1 cellular context compared by ENCODE assay signal in the genomic region with DNA sequence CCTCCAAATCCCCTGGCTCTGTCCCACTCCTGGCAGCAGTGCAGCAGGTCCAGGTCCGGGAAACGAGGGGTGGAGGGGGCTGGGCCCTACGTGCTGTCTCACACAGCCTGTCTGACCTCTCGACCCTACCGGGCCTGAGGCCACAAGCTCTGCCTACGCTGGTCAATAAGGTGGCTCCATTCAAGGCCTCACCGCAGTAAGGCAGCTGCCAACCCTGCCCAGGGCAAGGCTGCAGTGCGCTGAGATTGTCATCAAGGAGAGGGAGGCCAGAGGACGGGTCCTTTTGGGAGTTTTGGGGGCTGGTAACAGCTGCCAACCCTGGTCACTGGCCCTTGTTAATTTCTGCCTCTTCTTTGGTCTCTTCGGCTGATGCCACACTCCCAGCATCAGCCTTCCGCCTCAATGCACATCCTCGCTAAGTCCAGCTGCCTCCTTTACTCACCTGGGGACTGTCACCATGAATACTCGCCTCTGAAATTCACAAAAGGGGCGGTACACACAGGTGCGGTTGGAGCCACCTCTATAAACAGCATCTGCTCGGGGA.
TF ChIP-seq lines count a peak whose summit lies in the region.

No MANE protein-coding gene starts in this region.

TF ChIP-seq in HepG2, 621 proteins besides CTCF, POLR2A, EP300 and RAD21 (continued from another document and continues in another):
- 0 out of 2 replicates have a peak, but pooled peaks have one; percentile 49 for TF ChIP-seq ZNF224 (CRISPR knock-in tag; IDR thresholded peaks at IDR 0.05)
- TF ChIP-seq ZNF564 (CRISPR knock-in tag; IDR thresholded peaks at IDR 0.05) = no peak
- TF ChIP-seq ARHGAP35 (CRISPR knock-in tag; IDR thresholded peaks at IDR 0.05; ENCODE audit: borderline replicate concordance) = no peak
- TF ChIP-seq DPF2 (CRISPR knock-in tag; IDR thresholded peaks at IDR 0.05; ENCODE audit: borderline replicate concordance, low read depth) = peak; percentile 77
- TF ChIP-seq, protein P1, sequence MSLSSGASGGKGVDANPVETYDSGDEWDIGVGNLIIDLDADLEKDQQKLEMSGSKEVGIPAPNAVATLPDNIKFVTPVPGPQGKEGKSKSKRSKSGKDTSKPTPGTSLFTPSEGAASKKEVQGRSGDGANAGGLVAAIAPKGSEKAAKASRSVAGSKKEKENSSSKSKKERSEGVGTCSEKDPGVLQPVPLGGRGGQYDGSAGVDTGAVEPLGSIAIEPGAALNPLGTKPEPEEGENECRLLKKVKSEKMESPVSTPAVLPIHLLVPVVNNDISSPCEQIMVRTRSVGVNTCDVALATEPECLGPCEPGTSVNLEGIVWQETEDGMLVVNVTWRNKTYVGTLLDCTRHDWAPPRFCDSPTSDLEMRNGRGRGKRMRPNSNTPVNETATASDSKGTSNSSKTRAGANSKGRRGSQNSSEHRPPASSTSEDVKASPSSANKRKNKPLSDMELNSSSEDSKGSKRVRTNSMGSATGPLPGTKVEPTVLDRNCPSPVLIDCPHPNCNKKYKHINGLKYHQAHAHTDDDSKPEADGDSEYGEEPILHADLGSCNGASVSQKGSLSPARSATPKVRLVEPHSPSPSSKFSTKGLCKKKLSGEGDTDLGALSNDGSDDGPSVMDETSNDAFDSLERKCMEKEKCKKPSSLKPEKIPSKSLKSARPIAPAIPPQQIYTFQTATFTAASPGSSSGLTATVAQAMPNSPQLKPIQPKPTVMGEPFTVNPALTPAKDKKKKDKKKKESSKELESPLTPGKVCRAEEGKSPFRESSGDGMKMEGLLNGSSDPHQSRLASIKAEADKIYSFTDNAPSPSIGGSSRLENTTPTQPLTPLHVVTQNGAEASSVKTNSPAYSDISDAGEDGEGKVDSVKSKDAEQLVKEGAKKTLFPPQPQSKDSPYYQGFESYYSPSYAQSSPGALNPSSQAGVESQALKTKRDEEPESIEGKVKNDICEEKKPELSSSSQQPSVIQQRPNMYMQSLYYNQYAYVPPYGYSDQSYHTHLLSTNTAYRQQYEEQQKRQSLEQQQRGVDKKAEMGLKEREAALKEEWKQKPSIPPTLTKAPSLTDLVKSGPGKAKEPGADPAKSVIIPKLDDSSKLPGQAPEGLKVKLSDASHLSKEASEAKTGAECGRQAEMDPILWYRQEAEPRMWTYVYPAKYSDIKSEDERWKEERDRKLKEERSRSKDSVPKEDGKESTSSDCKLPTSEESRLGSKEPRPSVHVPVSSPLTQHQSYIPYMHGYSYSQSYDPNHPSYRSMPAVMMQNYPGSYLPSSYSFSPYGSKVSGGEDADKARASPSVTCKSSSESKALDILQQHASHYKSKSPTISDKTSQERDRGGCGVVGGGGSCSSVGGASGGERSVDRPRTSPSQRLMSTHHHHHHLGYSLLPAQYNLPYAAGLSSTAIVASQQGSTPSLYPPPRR (CRISPR knock-in tag; IDR thresholded peaks at IDR 0.05; ENCODE audit: borderline replicate concordance) = peak; percentile 84
- no peak for TF ChIP-seq ZNF607 (CRISPR knock-in tag; IDR thresholded peaks at IDR 0.05; ENCODE audit: borderline replicate concordance)
- TF ChIP-seq, protein P2, sequence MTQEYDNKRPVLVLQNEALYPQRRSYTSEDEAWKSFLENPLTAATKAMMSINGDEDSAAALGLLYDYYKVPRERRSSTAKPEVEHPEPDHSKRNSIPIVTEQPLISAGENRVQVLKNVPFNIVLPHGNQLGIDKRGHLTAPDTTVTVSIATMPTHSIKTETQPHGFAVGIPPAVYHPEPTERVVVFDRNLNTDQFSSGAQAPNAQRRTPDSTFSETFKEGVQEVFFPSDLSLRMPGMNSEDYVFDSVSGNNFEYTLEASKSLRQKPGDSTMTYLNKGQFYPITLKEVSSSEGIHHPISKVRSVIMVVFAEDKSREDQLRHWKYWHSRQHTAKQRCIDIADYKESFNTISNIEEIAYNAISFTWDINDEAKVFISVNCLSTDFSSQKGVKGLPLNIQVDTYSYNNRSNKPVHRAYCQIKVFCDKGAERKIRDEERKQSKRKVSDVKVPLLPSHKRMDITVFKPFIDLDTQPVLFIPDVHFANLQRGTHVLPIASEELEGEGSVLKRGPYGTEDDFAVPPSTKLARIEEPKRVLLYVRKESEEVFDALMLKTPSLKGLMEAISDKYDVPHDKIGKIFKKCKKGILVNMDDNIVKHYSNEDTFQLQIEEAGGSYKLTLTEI (CRISPR knock-in tag; conservative IDR thresholded peaks at IDR 0.05) = no peak
- TF ChIP-seq, protein P3, sequence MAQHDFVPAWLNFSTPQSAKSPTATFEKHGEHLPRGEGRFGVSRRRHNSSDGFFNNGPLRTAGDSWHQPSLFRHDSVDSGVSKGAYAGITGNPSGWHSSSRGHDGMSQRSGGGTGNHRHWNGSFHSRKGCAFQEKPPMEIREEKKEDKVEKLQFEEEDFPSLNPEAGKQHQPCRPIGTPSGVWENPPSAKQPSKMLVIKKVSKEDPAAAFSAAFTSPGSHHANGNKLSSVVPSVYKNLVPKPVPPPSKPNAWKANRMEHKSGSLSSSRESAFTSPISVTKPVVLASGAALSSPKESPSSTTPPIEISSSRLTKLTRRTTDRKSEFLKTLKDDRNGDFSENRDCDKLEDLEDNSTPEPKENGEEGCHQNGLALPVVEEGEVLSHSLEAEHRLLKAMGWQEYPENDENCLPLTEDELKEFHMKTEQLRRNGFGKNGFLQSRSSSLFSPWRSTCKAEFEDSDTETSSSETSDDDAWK (CRISPR knock-in tag; IDR thresholded peaks at IDR 0.05) = no peak
- TF ChIP-seq, protein P4, sequence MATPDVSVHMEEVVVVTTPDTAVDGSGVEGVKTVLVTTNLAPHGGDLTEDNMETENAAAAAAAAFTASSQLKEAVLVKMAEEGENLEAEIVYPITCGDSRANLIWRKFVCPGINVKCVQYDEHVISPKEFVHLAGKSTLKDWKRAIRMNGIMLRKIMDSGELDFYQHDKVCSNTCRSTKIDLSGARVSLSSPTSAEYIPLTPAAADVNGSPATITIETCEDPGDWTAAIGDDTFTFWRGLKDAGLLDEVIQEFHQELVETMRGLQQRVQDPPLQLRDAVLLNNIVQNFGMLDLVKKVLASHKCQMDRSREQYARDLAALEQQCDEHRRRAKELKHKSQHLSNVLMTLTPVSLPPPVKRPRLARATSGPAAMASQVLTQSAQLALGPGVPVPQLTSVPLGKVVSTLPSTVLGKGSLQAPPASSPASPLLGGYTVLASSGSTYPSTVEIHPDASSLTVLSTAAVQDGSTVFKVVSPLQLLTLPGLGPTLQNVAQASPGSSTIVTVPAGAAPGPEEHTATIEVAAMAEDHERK (CRISPR knock-in tag; IDR thresholded peaks at IDR 0.05; ENCODE audit: low read depth) = no peak
- TF ChIP-seq, protein P5, sequence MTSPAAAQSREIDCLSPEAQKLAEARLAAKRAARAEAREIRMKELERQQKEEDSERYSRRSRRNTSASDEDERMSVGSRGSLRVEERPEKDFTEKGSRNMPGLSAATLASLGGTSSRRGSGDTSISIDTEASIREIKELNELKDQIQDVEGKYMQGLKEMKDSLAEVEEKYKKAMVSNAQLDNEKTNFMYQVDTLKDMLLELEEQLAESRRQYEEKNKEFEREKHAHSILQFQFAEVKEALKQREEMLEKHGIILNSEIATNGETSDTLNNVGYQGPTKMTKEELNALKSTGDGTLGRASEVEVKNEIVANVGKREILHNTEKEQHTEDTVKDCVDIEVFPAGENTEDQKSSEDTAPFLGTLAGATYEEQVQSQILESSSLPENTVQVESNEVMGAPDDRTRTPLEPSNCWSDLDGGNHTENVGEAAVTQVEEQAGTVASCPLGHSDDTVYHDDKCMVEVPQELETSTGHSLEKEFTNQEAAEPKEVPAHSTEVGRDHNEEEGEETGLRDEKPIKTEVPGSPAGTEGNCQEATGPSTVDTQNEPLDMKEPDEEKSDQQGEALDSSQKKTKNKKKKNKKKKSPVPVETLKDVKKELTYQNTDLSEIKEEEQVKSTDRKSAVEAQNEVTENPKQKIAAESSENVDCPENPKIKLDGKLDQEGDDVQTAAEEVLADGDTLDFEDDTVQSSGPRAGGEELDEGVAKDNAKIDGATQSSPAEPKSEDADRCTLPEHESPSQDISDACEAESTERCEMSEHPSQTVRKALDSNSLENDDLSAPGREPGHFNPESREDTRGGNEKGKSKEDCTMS (CRISPR knock-in tag; conservative IDR thresholded peaks at IDR 0.05) = no peak
- peak; percentile 70 to 95; a peak in 3 of 4 replicates for TF ChIP-seq NR2F1 (CRISPR knock-in tag; IDR thresholded peaks at IDR 0.05)
- no peak for TF ChIP-seq ZNF180 (CRISPR knock-in tag; IDR thresholded peaks at IDR 0.05; ENCODE audit: borderline replicate concordance, low read depth)
- TF ChIP-seq HOXA5 (CRISPR knock-in tag; IDR thresholded peaks at IDR 0.05) = no peak
- no peak for TF ChIP-seq ZNF782 (CRISPR knock-in tag; IDR thresholded peaks at IDR 0.05; ENCODE audit: borderline replicate concordance)
- TF ChIP-seq ZNF44 (CRISPR knock-in tag; IDR thresholded peaks at IDR 0.05) = no peak
- TF ChIP-seq, protein P6, sequence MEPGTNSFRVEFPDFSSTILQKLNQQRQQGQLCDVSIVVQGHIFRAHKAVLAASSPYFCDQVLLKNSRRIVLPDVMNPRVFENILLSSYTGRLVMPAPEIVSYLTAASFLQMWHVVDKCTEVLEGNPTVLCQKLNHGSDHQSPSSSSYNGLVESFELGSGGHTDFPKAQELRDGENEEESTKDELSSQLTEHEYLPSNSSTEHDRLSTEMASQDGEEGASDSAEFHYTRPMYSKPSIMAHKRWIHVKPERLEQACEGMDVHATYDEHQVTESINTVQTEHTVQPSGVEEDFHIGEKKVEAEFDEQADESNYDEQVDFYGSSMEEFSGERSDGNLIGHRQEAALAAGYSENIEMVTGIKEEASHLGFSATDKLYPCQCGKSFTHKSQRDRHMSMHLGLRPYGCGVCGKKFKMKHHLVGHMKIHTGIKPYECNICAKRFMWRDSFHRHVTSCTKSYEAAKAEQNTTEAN (CRISPR knock-in tag; conservative IDR thresholded peaks at IDR 0.05) = no peak
- TF ChIP-seq, protein P7, sequence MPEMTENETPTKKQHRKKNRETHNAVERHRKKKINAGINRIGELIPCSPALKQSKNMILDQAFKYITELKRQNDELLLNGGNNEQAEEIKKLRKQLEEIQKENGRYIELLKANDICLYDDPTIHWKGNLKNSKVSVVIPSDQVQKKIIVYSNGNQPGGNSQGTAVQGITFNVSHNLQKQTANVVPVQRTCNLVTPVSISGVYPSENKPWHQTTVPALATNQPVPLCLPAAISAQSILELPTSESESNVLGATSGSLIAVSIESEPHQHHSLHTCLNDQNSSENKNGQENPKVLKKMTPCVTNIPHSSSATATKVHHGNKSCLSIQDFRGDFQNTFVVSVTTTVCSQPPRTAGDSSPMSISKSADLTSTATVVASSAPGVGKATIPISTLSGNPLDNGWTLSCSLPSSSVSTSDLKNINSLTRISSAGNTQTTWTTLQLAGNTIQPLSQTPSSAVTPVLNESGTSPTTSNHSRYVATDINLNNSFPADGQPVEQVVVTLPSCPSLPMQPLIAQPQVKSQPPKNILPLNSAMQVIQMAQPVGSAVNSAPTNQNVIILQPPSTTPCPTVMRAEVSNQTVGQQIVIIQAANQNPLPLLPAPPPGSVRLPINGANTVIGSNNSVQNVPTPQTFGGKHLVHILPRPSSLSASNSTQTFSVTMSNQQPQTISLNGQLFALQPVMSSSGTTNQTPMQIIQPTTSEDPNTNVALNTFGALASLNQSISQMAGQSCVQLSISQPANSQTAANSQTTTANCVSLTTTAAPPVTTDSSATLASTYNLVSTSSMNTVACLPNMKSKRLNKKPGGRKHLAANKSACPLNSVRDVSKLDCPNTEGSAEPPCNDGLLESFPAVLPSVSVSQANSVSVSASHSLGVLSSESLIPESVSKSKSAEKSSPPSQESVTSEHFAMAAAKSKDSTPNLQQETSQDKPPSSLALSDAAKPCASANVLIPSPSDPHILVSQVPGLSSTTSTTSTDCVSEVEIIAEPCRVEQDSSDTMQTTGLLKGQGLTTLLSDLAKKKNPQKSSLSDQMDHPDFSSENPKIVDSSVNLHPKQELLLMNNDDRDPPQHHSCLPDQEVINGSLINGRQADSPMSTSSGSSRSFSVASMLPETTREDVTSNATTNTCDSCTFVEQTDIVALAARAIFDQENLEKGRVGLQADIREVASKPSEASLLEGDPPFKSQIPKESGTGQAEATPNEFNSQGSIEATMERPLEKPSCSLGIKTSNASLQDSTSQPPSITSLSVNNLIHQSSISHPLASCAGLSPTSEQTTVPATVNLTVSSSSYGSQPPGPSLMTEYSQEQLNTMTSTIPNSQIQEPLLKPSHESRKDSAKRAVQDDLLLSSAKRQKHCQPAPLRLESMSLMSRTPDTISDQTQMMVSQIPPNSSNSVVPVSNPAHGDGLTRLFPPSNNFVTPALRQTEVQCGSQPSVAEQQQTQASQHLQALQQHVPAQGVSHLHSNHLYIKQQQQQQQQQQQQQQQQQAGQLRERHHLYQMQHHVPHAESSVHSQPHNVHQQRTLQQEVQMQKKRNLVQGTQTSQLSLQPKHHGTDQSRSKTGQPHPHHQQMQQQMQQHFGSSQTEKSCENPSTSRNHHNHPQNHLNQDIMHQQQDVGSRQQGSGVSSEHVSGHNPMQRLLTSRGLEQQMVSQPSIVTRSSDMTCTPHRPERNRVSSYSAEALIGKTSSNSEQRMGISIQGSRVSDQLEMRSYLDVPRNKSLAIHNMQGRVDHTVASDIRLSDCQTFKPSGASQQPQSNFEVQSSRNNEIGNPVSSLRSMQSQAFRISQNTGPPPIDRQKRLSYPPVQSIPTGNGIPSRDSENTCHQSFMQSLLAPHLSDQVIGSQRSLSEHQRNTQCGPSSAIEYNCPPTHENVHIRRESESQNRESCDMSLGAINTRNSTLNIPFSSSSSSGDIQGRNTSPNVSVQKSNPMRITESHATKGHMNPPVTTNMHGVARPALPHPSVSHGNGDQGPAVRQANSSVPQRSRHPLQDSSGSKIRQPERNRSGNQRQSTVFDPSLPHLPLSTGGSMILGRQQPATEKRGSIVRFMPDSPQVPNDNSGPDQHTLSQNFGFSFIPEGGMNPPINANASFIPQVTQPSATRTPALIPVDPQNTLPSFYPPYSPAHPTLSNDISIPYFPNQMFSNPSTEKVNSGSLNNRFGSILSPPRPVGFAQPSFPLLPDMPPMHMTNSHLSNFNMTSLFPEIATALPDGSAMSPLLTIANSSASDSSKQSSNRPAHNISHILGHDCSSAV (CRISPR knock-in tag; IDR thresholded peaks at IDR 0.05; ENCODE audit: borderline replicate concordance) = 0 out of 2 replicates have a peak, but pooled peaks have one; percentile 60
- peak; percentile 16; the same call in 1 of the 2 replicates for TF ChIP-seq PHF20 (CRISPR knock-in tag; IDR thresholded peaks at IDR 0.05)
- peak; percentile 69 for TF ChIP-seq ARNTL (CRISPR knock-in tag; IDR thresholded peaks at IDR 0.05)
- TF ChIP-seq, protein P8, sequence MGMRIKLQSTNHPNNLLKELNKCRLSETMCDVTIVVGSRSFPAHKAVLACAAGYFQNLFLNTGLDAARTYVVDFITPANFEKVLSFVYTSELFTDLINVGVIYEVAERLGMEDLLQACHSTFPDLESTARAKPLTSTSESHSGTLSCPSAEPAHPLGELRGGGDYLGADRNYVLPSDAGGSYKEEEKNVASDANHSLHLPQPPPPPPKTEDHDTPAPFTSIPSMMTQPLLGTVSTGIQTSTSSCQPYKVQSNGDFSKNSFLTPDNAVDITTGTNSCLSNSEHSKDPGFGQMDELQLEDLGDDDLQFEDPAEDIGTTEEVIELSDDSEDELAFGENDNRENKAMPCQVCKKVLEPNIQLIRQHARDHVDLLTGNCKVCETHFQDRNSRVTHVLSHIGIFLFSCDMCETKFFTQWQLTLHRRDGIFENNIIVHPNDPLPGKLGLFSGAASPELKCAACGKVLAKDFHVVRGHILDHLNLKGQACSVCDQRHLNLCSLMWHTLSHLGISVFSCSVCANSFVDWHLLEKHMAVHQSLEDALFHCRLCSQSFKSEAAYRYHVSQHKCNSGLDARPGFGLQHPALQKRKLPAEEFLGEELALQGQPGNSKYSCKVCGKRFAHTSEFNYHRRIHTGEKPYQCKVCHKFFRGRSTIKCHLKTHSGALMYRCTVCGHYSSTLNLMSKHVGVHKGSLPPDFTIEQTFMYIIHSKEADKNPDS (CRISPR knock-in tag; IDR thresholded peaks at IDR 0.05) = 0 out of 2 replicates have a peak, but pooled peaks have one; percentile 46
- peak; percentile 54; the same call in 1 of the 2 replicates for TF ChIP-seq ELF3 (CRISPR knock-in tag; IDR thresholded peaks at IDR 0.05)
- no peak for TF ChIP-seq NR1H2 (CRISPR knock-in tag; IDR thresholded peaks at IDR 0.05; ENCODE audit: borderline replicate concordance, low read depth)
- TF ChIP-seq ZNF776 (CRISPR knock-in tag; IDR thresholded peaks at IDR 0.05) = peak; percentile 63
- TF ChIP-seq MXI1 (IDR thresholded peaks at IDR 0.05; ENCODE audit: borderline replicate concordance, low read depth, low read length) = no peak
- TF ChIP-seq MAFF (IDR thresholded peaks at IDR 0.05; ENCODE audit: low read depth, low read length) = no peak
- 0 out of 2 replicates have a peak, but pooled peaks have one; percentile 15 for TF ChIP-seq THAP11 (CRISPR knock-in tag; IDR thresholded peaks at IDR 0.05)
